Comparison of ENCODE assay signal across 8 cellular contexts in genomic region chr5:53095931-53096525, GRCh38. TPM values are rescaled to one million over a fixed set of nuclear protein-coding genes. Genes with fewer than 3 reads are reported as not detected.
DNase-seq lines count a peak whose midpoint lies in the region; ATAC-seq lines count a peak whose summit lies in the region.

No MANE protein-coding gene starts in this region.

- no peak overlapping the region for H3K27ac ChIP-seq in caudate nucleus (ENCODE audit: low read depth, low read length)

- ATAC-seq in HG02623 (IDR thresholded peaks at IDR 0.05; ENCODE audit: unreplicated experiment) (peak; percentile 70), left lobe of liver (peak; percentile 94)

- DNase-seq in DMS 273 (lab: John Stamatoyannopoulos, UW; ENCODE audit: unreplicated experiment) = peak; percentile 70
- no peak for DNase-seq in DMS 273 treated with DMSO at 0.1 percent for 48 hours (lab: John Stamatoyannopoulos, UW)
- DNase-seq in NCI-H1694 treated with DMSO at 0.1 percent for 48 hours (lab: John Stamatoyannopoulos, UW) = peak; percentile 35
- DNase-seq in activated CD4-positive, CD25-positive, alpha-beta regulatory T cell (lab: John Stamatoyannopoulos, UW) = peak; percentile 16 to 42 (median 30)
- DNase-seq in caudate nucleus (lab: John Stamatoyannopoulos, UW) = peak in 42 of 61 donors; percentile 1 to 83 (median 30)
- peak; percentile 51 for DNase-seq in left lobe of liver (ENCODE audit: low spot score)
- DNase-seq in stimulated activated CD4-positive, alpha-beta T cell treated with anti-CD3 and anti-CD28 coated beads, TNF-alpha, amount 100 ng/mL, for 24 hours (ENCODE audit: low read depth in 3 of 3) = peak; percentile 46 to 69 (median 53)

RNA-seq across cellular contexts. Expression of gene MOCS2, which starts 13.5 kb away (rescaled TPM):
- total RNA-seq in left lobe of liver = 42.5 TPM
